In genomic region chr13:75633285-75633684, GRCh38 we compare ENCODE assay signal across 1 cellular context.
TF ChIP-seq lines count a peak whose summit lies in the region.

No MANE protein-coding gene starts in this region.

TF ChIP-seq in HepG2, 621 proteins besides CTCF, POLR2A, EP300 and RAD21 (continued from another document):
- no peak for TF ChIP-seq CREBL2 (CRISPR knock-in tag; IDR thresholded peaks at IDR 0.05; ENCODE audit: borderline replicate concordance)
